In the genomic region with DNA sequence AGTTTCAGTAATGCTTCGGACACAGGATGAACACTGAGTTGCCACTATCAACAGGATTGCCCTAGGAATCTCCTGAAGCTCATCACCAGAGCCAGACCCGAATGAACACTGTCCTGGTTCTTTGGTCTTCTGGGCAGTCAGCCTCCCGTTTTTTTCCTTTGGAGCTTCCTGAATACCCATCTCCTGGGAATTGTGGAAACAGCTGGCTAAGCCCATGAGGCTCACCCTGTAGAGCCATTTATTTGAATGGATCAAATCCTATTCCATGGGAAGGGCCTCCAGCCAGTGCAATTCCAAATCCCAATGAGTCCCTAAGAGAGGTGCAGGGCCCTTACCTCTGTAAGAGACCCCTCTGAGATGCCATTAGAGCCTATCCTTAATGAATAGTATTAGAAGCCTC, we compare ENCODE assay signal across 15 cellular contexts. TPM values are rescaled to one million over a fixed set of nuclear protein-coding genes. Genes with fewer than 3 reads are reported as not detected.
DNase-seq lines count a peak whose midpoint lies in the region; ATAC-seq, FAIRE-seq and TF ChIP-seq lines count a peak whose summit lies in the region.
"Had no signal": no experiment of that assay in that cellular context is flagged by ENCODE, and none has a peak within 500 bp of the region (broad histone marks: within the 10 kb centered on the region; RNA-seq: fewer than 3 reads in every experiment).

No MANE protein-coding gene starts in this region.

- 48% methylated on average over 3 of the region's 3 CpGs for WGBS in GM12878 (ENCODE audit: insufficient coverage, insufficient replicate concordance, low lambda C conversion rate, missing lambda C conversion rate)
- no CpG with 5 or more reads among the region's 3 CpGs for WGBS in mesendoderm (ENCODE audit: extremely low coverage, insufficient coverage, low lambda C conversion rate)

- H4K20me1 ChIP-seq in GM12878 (ENCODE audit: control insufficient read depth, insufficient read depth), result peaks cover 1% of the 10 kb centered on the region; the same call in 1 of the 2 replicates

- H3K4me1 Mint-ChIP-seq in T-helper 2 cell treated with Interferon-gamma antibody and Interleukin-4, amounts not matched to agents 5 μg/mL and 100 μg/mL, for 36 hours (ENCODE audit: low read depth), result peaks cover 58% of the 10 kb centered on the region

- H2BK15ac ChIP-seq in mesendoderm (replicated peaks; ENCODE audit: low read depth), result no peak overlapping the region

- no peak overlapping the region for H3K4ac ChIP-seq in mesendoderm (ENCODE audit: low read depth, low read length)

- no peak overlapping the region for H2BK120ac ChIP-seq in mesendoderm (ENCODE audit: low read depth, low read length)

- H3K27ac ChIP-seq in GM12878 (ENCODE audit: control insufficient read depth, insufficient read depth), result peak overlapping the region; percentile 79
- H3K27ac ChIP-seq in gastrocnemius medialis, result peak overlapping the region; percentile 90 to 96 (median 92)
- no peak overlapping the region for H3K27ac ChIP-seq in mesendoderm (ENCODE audit: low read depth, low read length)
- H3K27ac ChIP-seq: A549, right lobe of liver had no signal

- H3K9me3 Mint-ChIP-seq in T-helper 2 cell treated with Interferon-gamma antibody and Interleukin-4, amounts not matched to agents 5 μg/mL and 100 μg/mL, for 36 hours, result no peaks in the 10 kb centered on the region

- no peaks in the 10 kb centered on the region for H3K27me3 Mint-ChIP-seq in T-helper 2 cell treated with Interferon-gamma antibody and Interleukin-4, amounts not matched to agents 5 μg/mL and 100 μg/mL, for 36 hours (ENCODE audit: low read depth)

- peaks cover 0 to 29% of the 10 kb centered on the region in 2 experiments; a peak in 3 of 4 replicates for H3K36me3 ChIP-seq in GM12878 (ENCODE audit: control insufficient read depth in 2 of 2, insufficient read depth in 2 of 2, low read length in 1 of 2)
- H3K36me3 ChIP-seq in gastrocnemius medialis, result no peaks in the 10 kb centered on the region
- H3K36me3 ChIP-seq in mesendoderm (ENCODE audit: control insufficient read depth, insufficient read depth, low read length), result no peaks in the 10 kb centered on the region
- H3K36me3 ChIP-seq: right lobe of liver, tibial nerve had no signal

- intact Hi-C loops in GM12878 (cut with micrococcal nuclease; ENCODE audit: unreplicated experiment), result loop anchor here (10.0 kb wide), 1 partner anchor 81 kb away; a partner anchor contains a TSS
- intact Hi-C loops in gastrocnemius medialis (cut with DNase I; ENCODE audit: low total_unique reads), result loop anchor here (2.0 to 5.0 kb wide), 2 partner anchors 34 to 49 kb away; no protein-coding TSS in a partner anchor

- BruUV-seq in GM12878 (replicated peaks; lab: Mats Ljungman, UMichigan), result no TSS peak

- H2AFZ ChIP-seq in GM12878 (ENCODE audit: control insufficient read depth, low read depth, low read length), result no peak overlapping the region

- RAD21 ChIA-PET in GM12878 (lab: Charles Lee; ENCODE audit: unreplicated experiment), result interaction anchor here (0.8 to 13.0 kb wide), 8 partner anchors 8 to 96 kb away, joined by 3 to 159 read pairs (median 23); no protein-coding TSS in a partner anchor

- H3K9ac ChIP-seq in GM12878 (ENCODE audit: control insufficient read depth, insufficient read depth, low read length) (0 out of 2 replicates have a peak overlapping the region, but pooled peaks have one; percentile 4), mesendoderm (ENCODE audit: low read length) (no peak overlapping the region)

- H3K4me2 ChIP-seq in GM12878 (ENCODE audit: control insufficient read depth, insufficient read depth), result peak overlapping the region; percentile 84
- H3K4me2 ChIP-seq in mesendoderm (ENCODE audit: low read length), result no peak overlapping the region
- H3K4me2 ChIP-seq: A549 had no signal

- no peak for TF ChIP-seq CTCF in GM12878 (IDR thresholded peaks at IDR 0.05 in 2 of 3, conservative IDR thresholded peaks at IDR 0.05 in 1 of 3; ENCODE audit: control insufficient read depth in 2 of 3, extremely low read depth in 1 of 3, insufficient read depth in 1 of 3, low read depth in 3 of 3, low read length in 3 of 3)
- TF ChIP-seq CTCF in gastrocnemius medialis (IDR thresholded peaks at IDR 0.05 in 4 of 5, conservative IDR thresholded peaks at IDR 0.05 in 1 of 5), result no peak

- no peak for FAIRE-seq in GM12878 (lab: Jason Lieb, UNC)
- FAIRE-seq: A549, keratinocyte had no signal

- DNase-seq in T-helper 2 cell treated with Interferon-gamma antibody and Interleukin-4, amounts not matched to agents 5 μg/mL and 100 μg/mL, for 36 hours (ENCODE audit: low spot score), result no peak
- DNase-seq in T-helper 2 cell (no peak), LHCN-M2 (ENCODE audit: low read depth) (peak; percentile 81), GM12878 (ENCODE audit: low read depth, low spot score) (no peak), gastrocnemius medialis (no peak), mesendoderm (no peak), SW 1271 (lab: John Stamatoyannopoulos, UW) (no peak)
- DNase-seq: effector CD4-positive, alpha-beta T cell; NCI-H187 treated with DMSO at 0.1 percent for 48 hours; PC-3; right lobe of liver had no signal

- no peak overlapping the region for H4K8ac ChIP-seq in mesendoderm (ENCODE audit: low read depth, low read length)

- CTCF ChIA-PET in GM12878 (lab: Yijun Ruan, JAX), result interaction anchor here (1.0 to 9.4 kb wide), 10 partner anchors 10 to 446 kb away, joined by 3 to 129 read pairs (median 5); no protein-coding TSS in a partner anchor

- H2AK5ac ChIP-seq in mesendoderm (ENCODE audit: low read length), result no peak overlapping the region

- H3K27ac Mint-ChIP-seq in T-helper 2 cell treated with Interferon-gamma antibody and Interleukin-4, amounts not matched to agents 5 μg/mL and 100 μg/mL, for 36 hours, result peak overlapping the region; percentile 81

- H3K18ac ChIP-seq in mesendoderm (ENCODE audit: low read length), result no peak overlapping the region

- no peak for TF ChIP-seq RAD21 in GM12878 (IDR thresholded peaks at IDR 0.05; ENCODE audit: insufficient read depth, low read depth, low read length)

- H2BK5ac ChIP-seq in mesendoderm (ENCODE audit: low read length), result no peak overlapping the region

- in situ Hi-C loops in GM12878 (cut with MboI), result no loop called here
- in situ Hi-C loops in gastrocnemius medialis (cut with MboI; ENCODE audit: low sequenced_read_pairs in 4 of 4), result no loop called here

- no peak for ATAC-seq in GM12878
- ATAC-seq in gastrocnemius medialis, result peak in 1 of 2 donors; percentile 14
- ATAC-seq in GM18909 (IDR thresholded peaks at IDR 0.05; ENCODE audit: poor library complexity, unreplicated experiment), result no peak
- ATAC-seq: A549, PC-3 had no signal

- H3K4me3 Mint-ChIP-seq in T-helper 2 cell treated with Interferon-gamma antibody and Interleukin-4, amounts not matched to agents 5 μg/mL and 100 μg/mL, for 36 hours, result peak overlapping the region; percentile 65

- H3K79me2 ChIP-seq in GM12878 (ENCODE audit: control insufficient read depth, insufficient read depth, low read length) (peaks cover 80% of the 10 kb centered on the region), mesendoderm (ENCODE audit: control insufficient read depth, insufficient read depth, low read length) (no peaks in the 10 kb centered on the region)

- POLR2A ChIA-PET in GM12878 (lab: Charles Lee), result interaction anchor here (0.8 to 3.9 kb wide), 8 partner anchors 8 to 71 kb away, joined by 3 to 19 read pairs (median 5); no protein-coding TSS in a partner anchor

- no peak for TF ChIP-seq EP300 in GM12878 (IDR thresholded peaks at IDR 0.05; ENCODE audit: borderline replicate concordance in 1 of 2, control insufficient read depth in 1 of 2, low read depth in 2 of 2, low read length in 2 of 2)

- H3K4me3 ChIP-seq in GM12878, result peak overlapping the region; percentile 41; the same call in 1 of the 2 replicates
- peak overlapping the region in 2 of 4 donors; percentile 24 for H3K4me3 ChIP-seq in gastrocnemius medialis
- H3K4me3 ChIP-seq in mesendoderm (ENCODE audit: low read length), result no peak overlapping the region
- H3K4me3 ChIP-seq: A549, right lobe of liver, tibial nerve had no signal

- H3K9me3 ChIP-seq in GM12878 (replicated peaks; ENCODE audit: control insufficient read depth, insufficient read depth, low read length), result no peaks in the 10 kb centered on the region
- no peaks in the 10 kb centered on the region for H3K9me3 ChIP-seq in gastrocnemius medialis
- H3K9me3 ChIP-seq: A549, right lobe of liver, tibial nerve had no signal

- TF ChIP-seq POLR2A in GM12878 (IDR thresholded peaks at IDR 0.05; ENCODE audit: low read depth, low read length) (no peak), gastrocnemius medialis (IDR thresholded peaks at IDR 0.05) (no peak)

- H3K36me3 Mint-ChIP-seq in T-helper 2 cell treated with Interferon-gamma antibody and Interleukin-4, amounts not matched to agents 5 μg/mL and 100 μg/mL, for 36 hours (ENCODE audit: low read depth), result peaks cover 74% of the 10 kb centered on the region

- H3K4me1 ChIP-seq in GM12878 (ENCODE audit: control insufficient read depth, insufficient read depth, low read length) (peaks cover 43% of the 10 kb centered on the region), gastrocnemius medialis (peaks cover 48 to 67% of the 10 kb centered on the region in 2 donors), mesendoderm (ENCODE audit: control insufficient read depth, low read depth, low read length) (peaks cover 12% of the 10 kb centered on the region)

- no peaks in the 10 kb centered on the region for H3K79me1 ChIP-seq in mesendoderm (ENCODE audit: low read length)

- no peak overlapping the region for H4K5ac ChIP-seq in mesendoderm (ENCODE audit: low read length)

- H3K27me3 ChIP-seq in GM12878 (replicated peaks in 1 of 2; ENCODE audit: control insufficient read depth in 2 of 2, insufficient read depth in 2 of 2, low read length in 1 of 2) (no peaks in the 10 kb centered on the region), gastrocnemius medialis (no peaks in the 10 kb centered on the region), mesendoderm (ENCODE audit: insufficient read depth, low read length, poor library complexity) (no peaks in the 10 kb centered on the region)
- H3K27me3 ChIP-seq: right lobe of liver, tibial nerve had no signal

- H3K23ac ChIP-seq in mesendoderm (ENCODE audit: low read length), result no peak overlapping the region

- SMC1A ChIA-PET in GM12878 (lab: Charles Lee; ENCODE audit: uncharacterized antibody, unreplicated experiment), result interaction anchor here (1.6 to 12.4 kb wide), 11 partner anchors 8 to 83 kb away, joined by 5 to 170 read pairs (median 14); a partner anchor contains a TSS

- no peak overlapping the region for H3K56ac ChIP-seq in mesendoderm (ENCODE audit: low read length)

RNA-seq across cellular contexts. Expression of a gene that starts 5.9 kb away (rescaled TPM):
- total RNA-seq in LHCN-M2 (2014; rRNA removed), result 42.7 and 81.9 TPM in 2 replicates
- polyA plus RNA-seq in LHCN-M2 (2012), result 28.3 TPM
- 50.6 and 59.2 TPM in 2 replicates for total RNA-seq in GM12878 (2013; cell fraction: nucleolus; rRNA removed)
- total RNA-seq in GM12878 (2014; rRNA removed), result 64.2 and 65.7 TPM in 2 replicates
- 73.6 and 76.7 TPM in 2 replicates for total RNA-seq in GM12878 (2014; rRNA removed; fragmentation: Illumina TruSeq; extraction: Trizol)
- 77.4 and 78.3 TPM in 2 replicates for total RNA-seq in GM12878 (2021)
- 42.5 TPM for polyA plus RNA-seq in GM12878 (2011; ENCODE audit: low read depth)
- 54.8 and 59.3 TPM in 2 replicates for polyA plus RNA-seq in GM12878 (2011; rRNA removed)
- 37.4 and 40.7 TPM in 2 replicates for polyA plus RNA-seq in GM12878 (2011; cell fraction: cytosol; rRNA removed)
- 21.2 and 25.8 TPM in 2 replicates for polyA plus RNA-seq in GM12878 (2011; cell fraction: nucleus; rRNA removed)
- 62.9 and 72.8 TPM in 2 replicates for polyA plus RNA-seq in GM12878 (2012)
- polyA plus RNA-seq in GM12878 (2014; fragmentation: Illumina TruSeq; extraction: Trizol), result 56.8 and 71.5 TPM in 2 replicates
- 10 to 100 TPM; 11.4 to 18.9 TPM for polyA plus RNA-seq in GM12878 (2014; fragmentation: Nextera tagmentation; extraction: Ambion mirVana)
- 69.6 and 71.7 TPM in 2 replicates for polyA plus RNA-seq in GM12878 (2014; rRNA removed)
- polyA plus RNA-seq in GM12878 (2016; fragmentation: Nextera tagmentation; extraction: Ambion mirVana), result 10 to 100 TPM; 74.6 to 75.7 TPM
- 45.6 and 53.5 TPM in 2 replicates for polyA minus RNA-seq in GM12878 (2011; rRNA and poly(A)+ RNA removed)
- polyA minus RNA-seq in GM12878 (2011; cell fraction: cytosol; rRNA and poly(A)+ RNA removed), result 19.9 and 20.6 TPM in 2 replicates
- 12.7 and 26.7 TPM in 2 replicates for polyA minus RNA-seq in GM12878 (2011; cell fraction: nucleus; rRNA and poly(A)+ RNA removed)
- total RNA-seq in gastrocnemius medialis, result 10 to 100 TPM in 1 of 4 donors, 1 to 10 TPM in 3; 6.0 to 14.8 (median 7.5) TPM
- polyA plus RNA-seq in mesendoderm (2013, experiment 1 of 2), result 1.2 TPM
- 1.2 TPM for polyA plus RNA-seq in mesendoderm (2013, experiment 2 of 2)
- total RNA-seq: PC-3 had no signal
- polyA plus RNA-seq: A549 had no signal
